In the genomic region with DNA sequence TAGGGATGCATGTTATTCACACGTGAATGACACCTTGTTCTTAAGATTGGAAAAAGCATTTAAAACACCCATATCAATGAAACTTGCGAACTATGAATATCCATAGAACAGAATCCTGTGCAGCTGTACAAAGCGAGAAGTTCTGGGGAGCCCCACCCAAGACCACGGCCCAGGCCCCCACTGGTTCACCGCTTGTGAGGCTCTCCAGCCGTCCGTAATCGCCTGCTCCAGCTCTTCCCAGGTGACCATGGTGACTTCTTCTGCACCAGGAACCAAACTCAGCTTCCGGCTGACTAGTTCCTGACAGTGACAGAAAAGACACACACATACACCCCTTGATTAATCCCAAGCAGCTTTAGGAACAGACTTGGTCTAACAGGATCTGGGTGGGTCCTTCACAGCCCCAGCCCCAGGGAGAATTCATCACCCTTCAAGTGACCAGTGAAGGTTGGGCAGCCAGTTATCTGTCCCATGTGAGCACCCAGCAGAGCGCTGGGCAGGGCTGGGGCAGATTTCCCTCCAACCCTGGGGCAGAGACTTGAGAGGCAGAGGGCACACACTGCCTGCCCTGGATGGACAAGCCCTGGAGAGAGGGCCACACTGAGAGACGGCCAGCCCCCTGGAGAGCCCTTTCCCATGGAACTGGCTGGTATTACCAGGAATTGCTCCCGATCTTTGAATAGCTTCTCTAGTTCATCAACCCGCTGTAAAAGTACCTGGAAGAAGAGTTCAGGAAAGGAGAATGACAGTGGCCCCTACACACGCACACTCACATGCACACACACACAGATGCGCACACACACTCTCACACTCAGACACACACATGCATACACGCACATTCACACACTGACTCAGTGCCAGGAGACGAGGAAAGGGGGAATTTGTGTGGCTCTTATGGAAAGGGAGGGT, we compare ENCODE assay signal across 17 cellular contexts.
"Had no signal": no experiment of that assay in that cellular context is flagged by ENCODE, and none has a peak within 500 bp of the region (broad histone marks: within the 10 kb centered on the region; RNA-seq: fewer than 3 reads in every experiment).

No MANE protein-coding gene starts in this region.

- FAIRE-seq: keratinocyte, small intestine had no signal

- H3K27me3 ChIP-seq: neutrophil had no signal

- H3K4me3 ChIP-seq: mucosa of descending colon had no signal

- H3K27me3 Mint-ChIP-seq: activated CD8-positive, alpha-beta memory T cell treated with anti-CD3 and anti-CD28 coated beads, Interleukin-2, amount 10 ng/mL, durations not matched to agents 7 days and 5 days; memory B cell; naive thymus-derived CD4-positive, alpha-beta T cell had no signal

- H3K4me3 Mint-ChIP-seq: activated CD8-positive, alpha-beta memory T cell treated with anti-CD3 and anti-CD28 coated beads, Interleukin-2, amount 10 ng/mL, durations not matched to agents 7 days and 5 days; activated naive CD4-positive, alpha-beta T cell treated with anti-CD3 and anti-CD28 coated beads for 36 hours; memory B cell; naive thymus-derived CD4-positive, alpha-beta T cell had no signal

- H3K27ac ChIP-seq: neutrophil had no signal

- ATAC-seq: activated CD4-positive, CD25-positive, alpha-beta regulatory T cell treated with anti-CD3 and anti-CD28 coated beads, Interleukin-2, amount 50 U/mL, for 24 hours; activated CD8-positive, alpha-beta memory T cell treated with anti-CD3 and anti-CD28 coated beads, Interleukin-2, amount 10 ng/mL, durations not matched to agents 7 days and 5 days; left ventricle myocardium superior; mucosa of descending colon; naive thymus-derived CD4-positive, alpha-beta T cell; right cardiac atrium; stimulated activated naive CD8-positive, alpha-beta T cell treated with anti-CD3 and anti-CD28 coated beads, Interleukin-15, Interleukin-2, amounts not matched to agents 100 U/mL and 50 U/mL, for 24 hours had no signal

- H3K27ac Mint-ChIP-seq: activated CD8-positive, alpha-beta memory T cell treated with anti-CD3 and anti-CD28 coated beads, Interleukin-2, amount 10 ng/mL, durations not matched to agents 7 days and 5 days; activated naive CD4-positive, alpha-beta T cell treated with anti-CD3 and anti-CD28 coated beads for 36 hours; activated T-helper 2 cell treated with anti-CD3 and anti-CD28 coated beads, Interferon-gamma antibody, Interleukin-2, Interleukin-4, amounts not matched to agents 10 μg/mL and 5 μg/mL and 100 μg/mL, durations not matched to agents 14 hours and 24 hours and 36 hours; memory B cell; naive thymus-derived CD4-positive, alpha-beta T cell had no signal

- DNase-seq: activated CD4-positive, alpha-beta T cell treated with anti-CD3 and anti-CD28 coated beads, Interleukin-2, amount 50 U/mL, for 4 hours; activated CD8-positive, alpha-beta memory T cell treated with anti-CD3 and anti-CD28 coated beads, Interleukin-2, amount 10 ng/mL, durations not matched to agents 7 days and 5 days; activated naive CD4-positive, alpha-beta T cell treated with anti-CD3 and anti-CD28 coated beads for 36 hours; activated T-cell treated with anti-CD3 and anti-CD28 coated beads, Interleukin-2, amount 50 U/mL, for 1 hour; left ventricle myocardium superior; mucosa of descending colon; naive thymus-derived CD4-positive, alpha-beta T cell; right cardiac atrium; small intestine; stimulated activated CD4-positive, alpha-beta T cell treated with anti-CD3 and anti-CD28 coated beads, Interleukin-4, amount 100 ng/mL, for 4 hours; stimulated activated CD8-positive, alpha-beta memory T cell treated with anti-CD3 and anti-CD28 coated beads, Interleukin-4, amount 100 ng/mL, for 48 hours; stimulated activated naive CD8-positive, alpha-beta T cell treated with anti-CD3 and anti-CD28 coated beads, Interleukin-15, Interleukin-2, amounts not matched to agents 100 U/mL and 50 U/mL, for 24 hours had no signal

- H3K9me3 ChIP-seq: mucosa of descending colon, neutrophil had no signal

- H3K9me3 Mint-ChIP-seq: activated naive CD4-positive, alpha-beta T cell treated with anti-CD3 and anti-CD28 coated beads for 36 hours; activated T-helper 2 cell treated with anti-CD3 and anti-CD28 coated beads, Interferon-gamma antibody, Interleukin-2, Interleukin-4, amounts not matched to agents 10 μg/mL and 5 μg/mL and 100 μg/mL, durations not matched to agents 14 hours and 24 hours and 36 hours; memory B cell had no signal

- H3K4me1 Mint-ChIP-seq: memory B cell; naive thymus-derived CD4-positive, alpha-beta T cell had no signal
